ENCODE assay signal across 31 cellular contexts in the genomic region with DNA sequence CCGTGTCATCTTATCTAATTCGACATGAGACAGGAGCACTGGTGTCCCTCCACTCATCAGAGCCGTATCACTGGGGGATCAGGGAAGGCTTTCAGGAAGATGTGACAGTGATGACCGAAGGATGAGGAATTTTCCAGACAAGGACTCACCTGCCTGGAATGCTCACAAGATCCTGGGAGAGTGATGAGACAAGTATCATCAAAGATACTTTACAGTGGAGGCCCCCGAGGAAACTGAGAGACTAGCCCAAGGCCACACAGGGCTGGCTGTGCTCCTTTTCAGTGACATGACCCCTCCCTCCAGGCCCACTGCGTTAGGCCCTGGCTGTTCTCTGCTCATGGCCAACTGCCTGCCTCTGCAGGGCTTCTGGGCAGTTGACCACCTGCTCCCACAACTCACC. TPM values are rescaled to one million over a fixed set of nuclear protein-coding genes. Genes with fewer than 3 reads are reported as not detected.
DNase-seq lines count a peak whose midpoint lies in the region; ATAC-seq and TF ChIP-seq lines count a peak whose summit lies in the region.
"Had no signal": no experiment of that assay in that cellular context is flagged by ENCODE, and none has a peak within 500 bp of the region (broad histone marks: within the 10 kb centered on the region; RNA-seq: fewer than 3 reads in every experiment).

No MANE protein-coding gene starts in this region.

- 97% methylated on average over 6 of the region's 6 CpGs for WGBS in sigmoid colon, 2 donors

- peaks cover 25% of the 10 kb centered on the region for H3K79me2 ChIP-seq in PC-3 (ENCODE audit: low read length)

- H3K27me3 Mint-ChIP-seq in glutamatergic neuron (ENCODE audit: unreplicated experiment): peaks cover 5% of the 10 kb centered on the region
- H3K27me3 Mint-ChIP-seq: activated CD4-positive, alpha-beta T cell treated with anti-CD3 and anti-CD28 coated beads, Interleukin-2, amount 10 ng/mL, durations not matched to agents 7 days and 5 days; activated naive CD8-positive, alpha-beta T cell treated with anti-CD3 and anti-CD28 coated beads, Interleukin-2, amount 10 ng/mL, durations not matched to agents 7 days and 5 days; activated T-cell treated with anti-CD3 and anti-CD28 coated beads, Interleukin-2, amount 50 U/mL, for 24 hours; CD4-positive, alpha-beta memory T cell; naive thymus-derived CD4-positive, alpha-beta T cell; stimulated activated memory B cell treated with anti-CD40 and anti-IgM and Interleukin-4, amounts not matched to agents 10 μg/mL and 1 μg/mL and 100 μg/mL, for 72 hours had no signal

- H3K4me3 ChIP-seq in PC-3 (ENCODE audit: low read length): no peak overlapping the region
- no peak overlapping the region for H3K4me3 ChIP-seq in sigmoid colon
- H3K4me3 ChIP-seq: cardiac muscle cell, GM12878, Peyer's patch, transverse colon had no signal

- H3K27ac ChIP-seq in PC-3 (ENCODE audit: low read length): no peak overlapping the region
- no peak overlapping the region for H3K27ac ChIP-seq in sigmoid colon
- H3K27ac ChIP-seq: cardiac muscle cell, epithelial cell of prostate, Peyer's patch, transverse colon had no signal

- no peaks in the 10 kb centered on the region for H3K27me3 ChIP-seq in PC-3 (ENCODE audit: low read length)
- H3K27me3 ChIP-seq in sigmoid colon: no peaks in the 10 kb centered on the region
- H3K27me3 ChIP-seq: cardiac muscle cell, Peyer's patch, transverse colon had no signal

- peak; percentile 76 for DNase-seq in ELF-1 (ENCODE audit: low read depth, low spot score)
- peak; percentile 54 for DNase-seq in PC-3
- DNase-seq in glutamatergic neuron: no peak
- peak; percentile 33 for DNase-seq in sigmoid colon
- no peak for DNase-seq in omental fat pad (ENCODE audit: low spot score)
- no peak for DNase-seq in glomerular visceral epithelial cell (ENCODE audit: extremely low spot score)
- DNase-seq in DMS 273 (lab: John Stamatoyannopoulos, UW; ENCODE audit: unreplicated experiment): no peak
- DNase-seq: activated CD4-positive, alpha-beta T cell treated with anti-CD3 and anti-CD28 coated beads, Interleukin-2, amount 10 ng/mL, durations not matched to agents 7 days and 5 days; activated gamma-delta T cell treated with Interleukin-2 at 50 U/mL for 16 hours; activated naive CD8-positive, alpha-beta T cell treated with anti-CD3 and anti-CD28 coated beads, Interleukin-2, amount 10 ng/mL, durations not matched to agents 7 days and 5 days; activated T-cell treated with anti-CD3 and anti-CD28 coated beads, Interleukin-2, amount 50 U/mL, for 24 hours; aorta; CD4-positive, alpha-beta memory T cell; effector CD4-positive, alpha-beta T cell; H7; KBM-7; kidney; naive thymus-derived CD4-positive, alpha-beta T cell; NCI-H1417; NCI-H2081 treated with DMSO at 0.1 percent for 48 hours; NCI-H345; NCI-H69; occipital lobe; Peyer's patch; T-helper 1 cell; transverse colon had no signal

- no peaks in the 10 kb centered on the region for H3K9me3 Mint-ChIP-seq in glutamatergic neuron (ENCODE audit: unreplicated experiment)
- H3K9me3 Mint-ChIP-seq: activated CD4-positive, alpha-beta T cell treated with anti-CD3 and anti-CD28 coated beads, Interleukin-2, amount 10 ng/mL, durations not matched to agents 7 days and 5 days; activated naive CD8-positive, alpha-beta T cell treated with anti-CD3 and anti-CD28 coated beads, Interleukin-2, amount 10 ng/mL, durations not matched to agents 7 days and 5 days; activated T-cell treated with anti-CD3 and anti-CD28 coated beads, Interleukin-2, amount 50 U/mL, for 24 hours; CD4-positive, alpha-beta memory T cell; naive thymus-derived CD4-positive, alpha-beta T cell; stimulated activated memory B cell treated with anti-CD40 and anti-IgM and Interleukin-4, amounts not matched to agents 10 μg/mL and 1 μg/mL and 100 μg/mL, for 72 hours; WTC11 had no signal

- POLR2A ChIA-PET in PC-3 (lab: Charles Lee; ENCODE audit: unreplicated experiment): no interaction called here

- H3K27ac Mint-ChIP-seq in glutamatergic neuron (ENCODE audit: unreplicated experiment): peak overlapping the region; percentile 20
- H3K27ac Mint-ChIP-seq: activated CD4-positive, alpha-beta T cell treated with anti-CD3 and anti-CD28 coated beads, Interleukin-2, amount 10 ng/mL, durations not matched to agents 7 days and 5 days; activated naive CD8-positive, alpha-beta T cell treated with anti-CD3 and anti-CD28 coated beads, Interleukin-2, amount 10 ng/mL, durations not matched to agents 7 days and 5 days; activated T-cell treated with anti-CD3 and anti-CD28 coated beads, Interleukin-2, amount 50 U/mL, for 24 hours; naive thymus-derived CD4-positive, alpha-beta T cell; stimulated activated memory B cell treated with anti-CD40 and anti-IgM and Interleukin-4, amounts not matched to agents 10 μg/mL and 1 μg/mL and 100 μg/mL, for 72 hours; WTC11 had no signal

- H3K9ac ChIP-seq in PC-3 (ENCODE audit: low read length): no peak overlapping the region

- no peak for TF ChIP-seq EP300 in sigmoid colon (IDR thresholded peaks at IDR 0.05)

- CTCF ChIA-PET in PC-3 (lab: Charles Lee): no interaction called here

- BruUV-seq in PC-3 (replicated peaks; lab: Mats Ljungman, UMichigan): no TSS peak

- H2AFZ ChIP-seq in PC-3 (ENCODE audit: low read length): no peak overlapping the region

- H3K4me1 Mint-ChIP-seq in glutamatergic neuron (ENCODE audit: low read depth, unreplicated experiment): peaks cover 26% of the 10 kb centered on the region

- H3K4me1 ChIP-seq in PC-3 (ENCODE audit: insufficient read depth, low read length) (peaks cover 9% of the 10 kb centered on the region; the same call in 1 of the 2 replicates), sigmoid colon (no peaks in the 10 kb centered on the region)
- H3K4me1 ChIP-seq: Peyer's patch, transverse colon had no signal

- TF ChIP-seq POLR2A in sigmoid colon (IDR thresholded peaks at IDR 0.05): no peak

- H3F3A ChIP-seq in PC-3 (ENCODE audit: low read length, unreplicated experiment): no peaks in the 10 kb centered on the region

- peaks cover 6% of the 10 kb centered on the region; the same call in 1 of the 2 replicates for H4K20me1 ChIP-seq in PC-3 (ENCODE audit: low read length)

- intact Hi-C loops in PC-3 (cut with micrococcal nuclease) (no loop called here), sigmoid colon (cut with DNase I) (no loop called here)

- H3K4me3 Mint-ChIP-seq in glutamatergic neuron (ENCODE audit: unreplicated experiment): no peak overlapping the region
- H3K4me3 Mint-ChIP-seq: activated CD4-positive, alpha-beta T cell treated with anti-CD3 and anti-CD28 coated beads, Interleukin-2, amount 10 ng/mL, durations not matched to agents 7 days and 5 days; activated naive CD8-positive, alpha-beta T cell treated with anti-CD3 and anti-CD28 coated beads, Interleukin-2, amount 10 ng/mL, durations not matched to agents 7 days and 5 days; activated T-cell treated with anti-CD3 and anti-CD28 coated beads, Interleukin-2, amount 50 U/mL, for 24 hours; CD4-positive, alpha-beta memory T cell; naive thymus-derived CD4-positive, alpha-beta T cell; stimulated activated memory B cell treated with anti-CD40 and anti-IgM and Interleukin-4, amounts not matched to agents 10 μg/mL and 1 μg/mL and 100 μg/mL, for 72 hours; WTC11 had no signal

- TF ChIP-seq CTCF in PC-3 (conservative IDR thresholded peaks at IDR 0.05; ENCODE audit: low read depth, low read length) (no peak), glutamatergic neuron (IDR thresholded peaks at IDR 0.05; ENCODE audit: partially characterized antibody, unreplicated experiment) (no peak), sigmoid colon (IDR thresholded peaks at IDR 0.05) (no peak), omental fat pad (IDR thresholded peaks at IDR 0.05) (no peak)

- no peaks in the 10 kb centered on the region for H3K36me3 Mint-ChIP-seq in glutamatergic neuron (ENCODE audit: unreplicated experiment)

- 0 out of 2 replicates have a peak, but pooled peaks cover 4% of the 10 kb centered on the region for H3K36me3 ChIP-seq in PC-3 (ENCODE audit: low read depth, low read length)
- no peaks in the 10 kb centered on the region for H3K36me3 ChIP-seq in sigmoid colon
- H3K36me3 ChIP-seq: cardiac muscle cell, Peyer's patch, transverse colon had no signal

- no peaks in the 10 kb centered on the region for H3K9me3 ChIP-seq in PC-3 (ENCODE audit: low read length)
- H3K9me3 ChIP-seq in sigmoid colon: no peaks in the 10 kb centered on the region
- H3K9me3 ChIP-seq: Peyer's patch, transverse colon had no signal

- ATAC-seq in PC-3: no peak; the same call in 1 of the 2 replicates
- ATAC-seq in omental fat pad (ENCODE audit: low FRiP score): no peak
- ATAC-seq: GM12878; naive thymus-derived CD4-positive, alpha-beta T cell; stimulated activated memory B cell treated with anti-CD40 and anti-IgM and Interleukin-4, amounts not matched to agents 10 μg/mL and 1 μg/mL and 100 μg/mL, for 72 hours; WTC11 had no signal

- no peak overlapping the region for H3K4me2 ChIP-seq in PC-3 (ENCODE audit: low read length)

- H3K9me2 ChIP-seq in PC-3 (replicated peaks; ENCODE audit: low read length): no peaks in the 10 kb centered on the region

RNA-seq across cellular contexts. Expression of a gene that starts 13.0 kb away (rescaled TPM):
- 83.0 and 107 TPM in 2 replicates for total RNA-seq in PC-3 (2014; rRNA removed)
- total RNA-seq in glutamatergic neuron (ENCODE audit: unreplicated experiment): 40.6 TPM
- total RNA-seq in sigmoid colon: 10 to 100 TPM; 15.8 to 17.8 (median 16.8) TPM
- polyA plus RNA-seq in sigmoid colon: 1 to 10 TPM; 3.0 to 9.1 (median 3.2) TPM
- total RNA-seq in omental fat pad: 10 to 100 TPM; 24.7 to 29.0 (median 26.3) TPM

Comparison
In these comparisons a context has a peak if more than half of its experiments do, and no peak if none do; other contexts are left out.
1. DNase-seq: peak in ELF-1 (single experiment), PC-3 (single experiment) and sigmoid colon (single experiment); none in glutamatergic neuron (single experiment), omental fat pad (single experiment), glomerular visceral epithelial cell (single experiment) and DMS 273 (single experiment).